ENCODE assay signal across 8 cellular contexts in the genomic region with DNA sequence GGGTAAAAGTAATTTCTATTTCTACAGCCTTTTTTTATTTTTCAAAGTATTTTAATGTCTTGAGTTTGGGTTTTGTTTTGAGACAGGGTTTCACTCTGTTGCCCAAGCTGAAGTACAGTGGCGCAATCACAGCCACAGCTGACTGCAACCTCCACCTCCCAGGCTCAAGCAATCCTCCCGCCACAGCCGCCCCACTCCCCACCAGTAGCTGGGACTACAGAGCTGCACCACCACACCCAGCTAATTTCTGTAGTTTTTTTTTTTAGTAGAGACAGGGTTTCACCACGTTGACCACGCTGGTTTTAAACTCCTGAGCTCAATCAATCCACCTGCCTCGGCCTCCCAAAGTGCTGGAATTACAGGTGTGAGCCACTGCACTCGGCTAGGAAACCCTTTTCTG. TPM values are rescaled to one million over a fixed set of nuclear protein-coding genes. Genes with fewer than 3 reads are reported as not detected.
A peak's percentile ranks its signal among the peaks of the same experiment; 100 is the strongest.
DNase-seq lines count a peak whose midpoint lies in the region; ATAC-seq, FAIRE-seq and TF ChIP-seq lines count a peak whose summit lies in the region.

No MANE protein-coding gene starts in this region.

- no peak for TF ChIP-seq CTCF in 22Rv1 (IDR thresholded peaks at IDR 0.05)
- TF ChIP-seq CTCF in fibroblast of the aortic adventitia (IDR thresholded peaks at IDR 0.05; ENCODE audit: insufficient read depth, low read length), result no peak

- no peak overlapping the region for H3K4me3 ChIP-seq in fibroblast of the aortic adventitia (ENCODE audit: low read depth, low read length)

- peak; percentile 43 for ATAC-seq in GM21529 (IDR thresholded peaks at IDR 0.05; ENCODE audit: unreplicated experiment)

- TF ChIP-seq POLR2A in GM12892 (IDR thresholded peaks at IDR 0.05; ENCODE audit: low read depth, low read length), result no peak

- peak; percentile 91 for DNase-seq in SIG-M5 treated with dmso at 0.1 percent for 504 hours (lab: John Stamatoyannopoulos, UW; ENCODE audit: unreplicated experiment)
- DNase-seq in fibroblast of the aortic adventitia (ENCODE audit: low read depth), result peak; percentile 78
- peak; percentile 61 to 78 for DNase-seq in stimulated activated CD8-positive, alpha-beta memory T cell treated with anti-CD3 and anti-CD28 coated beads, Interleukin-7, amount 100 ng/mL, for 48 hours (ENCODE audit: extremely low read depth in 1 of 2, low read depth in 1 of 2)
- DNase-seq in D341Med (ENCODE audit: low spot score), result no peak
- no peak for DNase-seq in NCI-H187 (lab: John Stamatoyannopoulos, UW)
- no peak for DNase-seq in GM12892 (ENCODE audit: insufficient read length)

- peak overlapping the region; percentile 100 for H3K27ac ChIP-seq in 22Rv1

- FAIRE-seq in GM12892 (lab: Jason Lieb, UNC), result no peak

RNA-seq across cellular contexts. Expression of gene TUBD1, which starts 44.0 kb away (rescaled TPM):
- total RNA-seq in fibroblast of the aortic adventitia (ENCODE audit: low replicate concordance), result 4.0 and 6.9 TPM in 2 replicates
- polyA plus RNA-seq in GM12892 (2012; ENCODE audit: missing spikeins), result 6.4 TPM

RNA-seq across cellular contexts. Expression of gene RPS6KB1, which starts 44.1 kb away (rescaled TPM):
- total RNA-seq in fibroblast of the aortic adventitia (ENCODE audit: low replicate concordance), result 23.2 and 23.9 TPM in 2 replicates
- polyA plus RNA-seq in GM12892 (2012; ENCODE audit: missing spikeins), result 16.1 TPM

Comparison
In these comparisons a context has a peak if more than half of its experiments do, and no peak if none do; other contexts are left out.
1. DNase-seq: peak in SIG-M5 treated with dmso at 0.1 percent for 504 hours (single experiment), fibroblast of the aortic adventitia (single experiment) and stimulated activated CD8-positive, alpha-beta memory T cell treated with anti-CD3 and anti-CD28 coated beads, Interleukin-7, amount 100 ng/mL, for 48 hours (2 of 2); none in D341Med (single experiment), NCI-H187 (0 of 2) and GM12892 (single experiment).